Comparison of ENCODE assay signal across 15 cellular contexts in genomic region chr17:45036696-45037095, GRCh38. TPM values are rescaled to one million over a fixed set of nuclear protein-coding genes. Genes with fewer than 3 reads are reported as not detected.
A peak's percentile ranks its signal among the peaks of the same experiment; 100 is the strongest.
DNase-seq lines count a peak whose midpoint lies in the region; ATAC-seq and TF ChIP-seq lines count a peak whose summit lies in the region.
"Had no signal": no experiment of that assay in that cellular context is flagged by ENCODE, and none has a peak within 500 bp of the region (broad histone marks: within the 10 kb centered on the region; RNA-seq: fewer than 3 reads in every experiment).

No MANE protein-coding gene starts in this region.

- no peak for ATAC-seq in HG03159 (IDR thresholded peaks at IDR 0.05; ENCODE audit: unreplicated experiment)
- ATAC-seq in HG03460 (IDR thresholded peaks at IDR 0.05; ENCODE audit: unreplicated experiment), result no peak
- ATAC-seq: CD8-positive, alpha-beta T cell had no signal

- no peak for TF ChIP-seq CTCF in brain (conservative IDR thresholded peaks at IDR 0.05)
- TF ChIP-seq CTCF in mesothelial cell of epicardium (IDR thresholded peaks at IDR 0.05; ENCODE audit: unreplicated experiment), result no peak
- no peak for TF ChIP-seq CTCF in type B pancreatic cell (conservative IDR thresholded peaks at IDR 0.05)

- DNase-seq in activated naive CD8-positive, alpha-beta T cell treated with anti-CD3 and anti-CD28 coated beads for 36 hours, result no peak
- no peak for DNase-seq in mesothelial cell of epicardium (ENCODE audit: low spot score in 2 of 2, unreplicated experiment in 2 of 2)
- no peak for DNase-seq in type B pancreatic cell (ENCODE audit: extremely low spot score, unreplicated experiment)
- DNase-seq in activated CD8-positive, alpha-beta memory T cell treated with anti-CD3 and anti-CD28 coated beads for 24 hours, result no peak
- DNase-seq: CD8-positive, alpha-beta T cell; DMS79; H9; MG63; NCI-H1092 treated with DMSO at 0.1 percent for 48 hours; NCI-H1694 treated with DMSO at 0.1 percent for 48 hours; PC-9 had no signal

- H3K27ac Mint-ChIP-seq in activated naive CD8-positive, alpha-beta T cell, result peak overlapping the region; percentile 28
- no peak overlapping the region for H3K27ac Mint-ChIP-seq in activated naive CD8-positive, alpha-beta T cell treated with anti-CD3 and anti-CD28 coated beads for 36 hours
- H3K27ac Mint-ChIP-seq in brain (peak overlapping the region; percentile 35 to 87 (median 76)), mesothelial cell of epicardium (peak overlapping the region; percentile 79), type B pancreatic cell (no peak overlapping the region)
- H3K27ac Mint-ChIP-seq: CD8-positive, alpha-beta T cell; H9 had no signal

- H3K36me3 Mint-ChIP-seq in activated naive CD8-positive, alpha-beta T cell, result peaks cover 5% of the 10 kb centered on the region
- H3K36me3 Mint-ChIP-seq in activated naive CD8-positive, alpha-beta T cell treated with anti-CD3 and anti-CD28 coated beads for 36 hours, result peaks cover 8% of the 10 kb centered on the region
- H3K36me3 Mint-ChIP-seq in brain, result peaks cover 29% of the 10 kb centered on the region
- peaks cover 18% of the 10 kb centered on the region for H3K36me3 Mint-ChIP-seq in mesothelial cell of epicardium
- peaks cover 10% of the 10 kb centered on the region for H3K36me3 Mint-ChIP-seq in type B pancreatic cell

- H3K9me3 Mint-ChIP-seq in activated naive CD8-positive, alpha-beta T cell (ENCODE audit: low read depth), result no peaks in the 10 kb centered on the region
- no peaks in the 10 kb centered on the region for H3K9me3 Mint-ChIP-seq in activated naive CD8-positive, alpha-beta T cell treated with anti-CD3 and anti-CD28 coated beads for 36 hours
- H3K9me3 Mint-ChIP-seq in brain, result no peaks in the 10 kb centered on the region
- no peaks in the 10 kb centered on the region for H3K9me3 Mint-ChIP-seq in mesothelial cell of epicardium
- no peaks in the 10 kb centered on the region for H3K9me3 Mint-ChIP-seq in type B pancreatic cell
- H3K9me3 Mint-ChIP-seq: CD8-positive, alpha-beta T cell; H9 had no signal

- no peaks in the 10 kb centered on the region for H3K27me3 Mint-ChIP-seq in activated naive CD8-positive, alpha-beta T cell
- no peaks in the 10 kb centered on the region for H3K27me3 Mint-ChIP-seq in activated naive CD8-positive, alpha-beta T cell treated with anti-CD3 and anti-CD28 coated beads for 36 hours
- H3K27me3 Mint-ChIP-seq in brain (no peaks in the 10 kb centered on the region), mesothelial cell of epicardium (ENCODE audit: low read depth) (no peaks in the 10 kb centered on the region), type B pancreatic cell (no peaks in the 10 kb centered on the region)

- peaks cover 3% of the 10 kb centered on the region for H3K4me1 Mint-ChIP-seq in activated naive CD8-positive, alpha-beta T cell (ENCODE audit: low read depth)
- H3K4me1 Mint-ChIP-seq in activated naive CD8-positive, alpha-beta T cell treated with anti-CD3 and anti-CD28 coated beads for 36 hours, result peaks cover 12% of the 10 kb centered on the region
- peaks cover 48% of the 10 kb centered on the region for H3K4me1 Mint-ChIP-seq in brain
- H3K4me1 Mint-ChIP-seq in mesothelial cell of epicardium, result peaks cover 24% of the 10 kb centered on the region
- peaks cover 20% of the 10 kb centered on the region for H3K4me1 Mint-ChIP-seq in type B pancreatic cell (ENCODE audit: unreplicated experiment)

- H3K4me3 Mint-ChIP-seq in activated naive CD8-positive, alpha-beta T cell, result no peak overlapping the region
- no peak overlapping the region for H3K4me3 Mint-ChIP-seq in activated naive CD8-positive, alpha-beta T cell treated with anti-CD3 and anti-CD28 coated beads for 36 hours
- H3K4me3 Mint-ChIP-seq in brain, result no peak overlapping the region
- no peak overlapping the region for H3K4me3 Mint-ChIP-seq in mesothelial cell of epicardium
- peak overlapping the region; percentile 31 for H3K4me3 Mint-ChIP-seq in type B pancreatic cell
- H3K4me3 Mint-ChIP-seq: CD8-positive, alpha-beta T cell; H9 had no signal

RNA-seq across cellular contexts. Expression of gene DCAKD, which starts 14.7 kb away (rescaled TPM):
- 10 to 100 TPM; 29.0 to 31.4 TPM for total RNA-seq in activated naive CD8-positive, alpha-beta T cell treated with anti-CD3 and anti-CD28 coated beads for 36 hours
- 95.0 TPM for polyA plus RNA-seq in brain (ENCODE audit: insufficient read depth, low read depth, low replicate concordance)
- total RNA-seq in mesothelial cell of epicardium, result 83.2 to 86.0 TPM (median 83.2 TPM) in 3 replicates
- total RNA-seq in type B pancreatic cell (ENCODE audit: low replicate concordance), result 40.3 and 57.5 TPM in 2 replicates

RNA-seq across cellular contexts. Expression of gene NMT1, which starts 24.4 kb away (rescaled TPM):
- total RNA-seq in activated naive CD8-positive, alpha-beta T cell treated with anti-CD3 and anti-CD28 coated beads for 36 hours, result 100 to 1,000 TPM; 168 to 170 TPM
- polyA plus RNA-seq in brain (ENCODE audit: insufficient read depth, low read depth, low replicate concordance), result 60.8 TPM
- total RNA-seq in mesothelial cell of epicardium, result 80.6 to 86.1 TPM (median 80.9 TPM) in 3 replicates
- 97.0 and 98.8 TPM in 2 replicates for total RNA-seq in type B pancreatic cell (ENCODE audit: low replicate concordance)

Comparison
In these comparisons a context has a peak if more than half of its experiments do, and no peak if none do; other contexts are left out.
1. H3K27ac Mint-ChIP-seq: peak in activated naive CD8-positive, alpha-beta T cell (single experiment), brain (5 of 5) and mesothelial cell of epicardium (single experiment); none in activated naive CD8-positive, alpha-beta T cell treated with anti-CD3 and anti-CD28 coated beads for 36 hours (single experiment) and type B pancreatic cell (single experiment).